ENCODE assay signal across 11 cellular contexts in genomic region chr17:81340606-81341346, GRCh38. TPM values are rescaled to one million over a fixed set of nuclear protein-coding genes. Genes with fewer than 3 reads are reported as not detected.
DNase-seq lines count a peak whose midpoint lies in the region; ATAC-seq and TF ChIP-seq lines count a peak whose summit lies in the region.
"Had no signal": no experiment of that assay in that cellular context is flagged by ENCODE, and none has a peak within 500 bp of the region (broad histone marks: within the 10 kb centered on the region; RNA-seq: fewer than 3 reads in every experiment).

No MANE protein-coding gene starts in this region.

- H3K9me3 Mint-ChIP-seq in progenitor cell of endocrine pancreas (ENCODE audit: low read depth): no peaks in the 10 kb centered on the region

- H3K4me3 ChIP-seq in BLaER1 treated with 17β-estradiol and CSF1 and Interleukin-3, amounts not matched to agents 10 nM and 100 nM: peak overlapping the region; percentile 64 to 98 (median 90)
- peak overlapping the region; percentile 23 to 92 (median 75) for H3K4me3 ChIP-seq in heart right ventricle

- peaks cover 0 to 84% (median 45%) of the 10 kb centered on the region in 11 experiments; a peak in 19 of 22 replicates for H4K20me1 ChIP-seq in BLaER1 treated with 17β-estradiol and CSF1 and Interleukin-3, amounts not matched to agents 10 nM and 100 nM

- peak overlapping the region; percentile 57 for H3K4me3 Mint-ChIP-seq in progenitor cell of endocrine pancreas (ENCODE audit: low read depth)

- peak overlapping the region in 10 of 11 experiments; percentile 51 to 99 (median 96); a peak in 18 of 22 replicates for H3K27ac ChIP-seq in BLaER1 treated with 17β-estradiol and CSF1 and Interleukin-3, amounts not matched to agents 10 nM and 100 nM
- peak overlapping the region; percentile 63 for H3K27ac ChIP-seq in adipose tissue (ENCODE audit: low read depth, low read length)
- H3K27ac ChIP-seq in heart right ventricle: peak overlapping the region; percentile 87 to 98 (median 96)

- H3K9me3 ChIP-seq in BLaER1 treated with 17β-estradiol and CSF1 and Interleukin-3, amounts not matched to agents 10 nM and 100 nM (replicated peaks in 1 of 11): no peaks in the 10 kb centered on the region
- H3K9me3 ChIP-seq in heart right ventricle: no peaks in the 10 kb centered on the region

- H3K27me3 Mint-ChIP-seq in progenitor cell of endocrine pancreas: no peaks in the 10 kb centered on the region

- intact Hi-C loops in heart right ventricle (cut with DNase I): no loop called here

- peaks cover 16% of the 10 kb centered on the region for H3K36me3 Mint-ChIP-seq in progenitor cell of endocrine pancreas (ENCODE audit: insufficient read depth)

- H3K9ac ChIP-seq in BLaER1 treated with 17β-estradiol and CSF1 and Interleukin-3, amounts not matched to agents 10 nM and 100 nM: peak overlapping the region; percentile 81 to 99 (median 93); a peak in 21 of 22 replicates

- peak in 5 of 8 donors; percentile 5 to 19 (median 10) for ATAC-seq in heart right ventricle

- peaks cover 0 to 34% (median 4%) of the 10 kb centered on the region in 11 experiments; a peak in 8 of 22 replicates for H3K36me3 ChIP-seq in BLaER1 treated with 17β-estradiol and CSF1 and Interleukin-3, amounts not matched to agents 10 nM and 100 nM
- no peaks in the 10 kb centered on the region for H3K36me3 ChIP-seq in heart right ventricle

- 20 to 21% (median 21%) methylated on average over 45 of the region's 45 CpGs for WGBS in adipose tissue, 3 donors
- 31 to 38% methylated on average over 39 to 45 of the region's 45 CpGs for WGBS in heart right ventricle, 2 donors

- peak overlapping the region; percentile 96 for H3K27ac Mint-ChIP-seq in progenitor cell of endocrine pancreas

- H3K4me1 ChIP-seq in BLaER1 treated with 17β-estradiol and CSF1 and Interleukin-3, amounts not matched to agents 10 nM and 100 nM: peaks cover 51 to 64% (median 58%) of the 10 kb centered on the region in 10 experiments
- peaks cover 9 to 81% (median 43%) of the 10 kb centered on the region in 9 donors for H3K4me1 ChIP-seq in heart right ventricle

- peak overlapping the region; percentile 94 to 100 (median 99) for H3K4me2 ChIP-seq in BLaER1 treated with 17β-estradiol and CSF1 and Interleukin-3, amounts not matched to agents 10 nM and 100 nM

- DNase-seq in heart right ventricle (peak in 1 of 2 donors; percentile 80), progenitor cell of endocrine pancreas (ENCODE audit: low spot score, unreplicated experiment) (no peak), SW 1271 (lab: John Stamatoyannopoulos, UW) (no peak), SIG-M5 treated with dmso at 0.1 percent for 504 hours (lab: John Stamatoyannopoulos, UW; ENCODE audit: unreplicated experiment) (no peak), NCI-H2171 (lab: John Stamatoyannopoulos, UW) (no peak), CD1c-positive myeloid dendritic cell (ENCODE audit: extremely low spot score) (no peak)
- DNase-seq: KBM-7, posterior cingulate gyrus, T-helper 1 cell had no signal

- peaks cover 27% of the 10 kb centered on the region for H3K4me1 Mint-ChIP-seq in progenitor cell of endocrine pancreas (ENCODE audit: low read depth)

- no peak for TF ChIP-seq CTCF in heart right ventricle (IDR thresholded peaks at IDR 0.05)
- TF ChIP-seq CTCF in progenitor cell of endocrine pancreas (IDR thresholded peaks at IDR 0.05; ENCODE audit: unreplicated experiment): no peak

- H3K27me3 ChIP-seq in BLaER1 treated with 17β-estradiol and CSF1 and Interleukin-3, amounts not matched to agents 10 nM and 100 nM: peaks cover 42 to 65% (median 53%) of the 10 kb centered on the region in 11 experiments
- H3K27me3 ChIP-seq in heart right ventricle: peaks cover 0 to 57% (median 0%) of the 10 kb centered on the region in 7 donors

RNA-seq across cellular contexts. Expression of gene SLC38A10, which starts 45.7 kb away (rescaled TPM):
- polyA plus RNA-seq in adipose tissue: 100 to 1,000 TPM in 1 of 3 donors, 10 to 100 TPM in 2; 40.7 to 115 (median 80.2) TPM
- total RNA-seq in heart right ventricle: 10 to 100 TPM; 27.8 to 50.0 (median 37.9) TPM
- 10 to 100 TPM; 56.0 to 56.2 TPM for polyA plus RNA-seq in heart right ventricle
- 128 and 130 TPM in 2 replicates for total RNA-seq in progenitor cell of endocrine pancreas

RNA-seq across cellular contexts. Expression of gene BAHCC1, which starts 54.5 kb away (rescaled TPM):
- polyA plus RNA-seq in adipose tissue (10 to 100 TPM in 2 of 3 donors, 1 to 10 TPM in 1; 5.6 to 14.4 (median 12.9) TPM), heart right ventricle (10 to 100 TPM in 1 of 2 donors, 1 to 10 TPM in 1; 4.8 to 13.1 TPM)
- total RNA-seq in heart right ventricle (10 to 100 TPM in 2 of 10 donors, 1 to 10 TPM in 8; 6.3 to 11.1 (median 9.2) TPM), progenitor cell of endocrine pancreas (36.9 and 40.5 TPM in 2 replicates)
